Comparison of ENCODE assay signal across 26 cellular contexts in the genomic region with DNA sequence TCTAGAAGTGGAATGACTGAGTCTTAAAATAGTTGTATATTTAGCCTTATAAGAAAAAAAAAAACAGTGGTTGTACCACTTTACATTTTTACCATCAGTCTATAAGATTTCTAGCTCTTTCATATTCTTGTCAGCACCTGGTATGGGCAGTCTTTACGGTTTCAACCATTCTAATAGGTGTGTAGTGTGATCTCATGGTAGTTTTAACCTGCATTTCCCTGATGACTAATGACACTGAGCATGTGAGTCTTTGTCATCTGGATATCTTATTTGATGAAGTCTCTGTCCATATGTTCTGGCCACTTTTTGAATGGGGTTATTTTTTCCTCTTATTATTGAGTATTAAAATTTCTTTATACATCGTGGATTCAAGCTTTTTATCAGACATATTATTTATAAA.
"Had no signal": no experiment of that assay in that cellular context is flagged by ENCODE, and none has a peak within 500 bp of the region (broad histone marks: within the 10 kb centered on the region; RNA-seq: fewer than 3 reads in every experiment).

No MANE protein-coding gene starts in this region.

- ATAC-seq: activated CD4-positive, alpha-beta T cell treated with anti-CD3 and anti-CD28 coated beads for 36 hours; activated naive CD4-positive, alpha-beta T cell treated with anti-CD3 and anti-CD28 coated beads, Interleukin-2, amount 50 U/mL, for 72 hours; activated T-helper 17 cell treated with anti-CD3 and anti-CD28 coated beads, Interleukin-2, amount 50 U/mL, for 72 hours; gastroesophageal sphincter; lower lobe of right lung; naive thymus-derived CD4-positive, alpha-beta T cell; stimulated activated effector memory CD8-positive, alpha-beta T cell treated with anti-CD3 and anti-CD28 coated beads, Interleukin-12 subunit alpha, Interleukin-12 subunit beta, amount 100 ng/mL, for 72 hours; stimulated activated naive CD8-positive, alpha-beta T cell treated with anti-CD3 and anti-CD28 coated beads, Interleukin-15, amount 100 ng/mL, for 72 hours had no signal

- H3K9me3 ChIP-seq: esophagus squamous epithelium, gastroesophageal sphincter, lower lobe of right lung, right lobe of liver, tibial nerve had no signal

- H3K9me3 Mint-ChIP-seq: activated B cell treated with CpG ODN at 0.5 μM for 24 hours; activated naive CD4-positive, alpha-beta T cell treated with anti-CD3 and anti-CD28 coated beads, Interleukin-2, amount 50 U/mL, for 72 hours; activated T-cell treated with anti-CD3 and anti-CD28 coated beads, Interleukin-2, amount 50 U/mL, for 24 hours; activated T-helper 17 cell treated with anti-CD3 and anti-CD28 coated beads, Interleukin-2, amount 50 U/mL, for 72 hours; brain; neural crest cell; stimulated activated effector memory CD8-positive, alpha-beta T cell treated with anti-CD3 and anti-CD28 coated beads, Interleukin-12 subunit alpha, Interleukin-12 subunit beta, amount 100 ng/mL, for 72 hours; stimulated activated naive CD8-positive, alpha-beta T cell treated with anti-CD3 and anti-CD28 coated beads, Interleukin-15, amount 100 ng/mL, for 72 hours had no signal

- H3K27ac Mint-ChIP-seq: activated B cell treated with CpG ODN at 0.5 μM for 24 hours; activated CD4-positive, alpha-beta T cell treated with anti-CD3 and anti-CD28 coated beads for 36 hours; activated naive CD4-positive, alpha-beta T cell treated with anti-CD3 and anti-CD28 coated beads, Interleukin-2, amount 50 U/mL, for 72 hours; activated T-cell treated with anti-CD3 and anti-CD28 coated beads, Interleukin-2, amount 50 U/mL, for 24 hours; activated T-helper 17 cell treated with anti-CD3 and anti-CD28 coated beads, Interleukin-2, amount 50 U/mL, for 72 hours; brain; naive thymus-derived CD4-positive, alpha-beta T cell; stimulated activated effector memory CD8-positive, alpha-beta T cell treated with anti-CD3 and anti-CD28 coated beads, Interleukin-12 subunit alpha, Interleukin-12 subunit beta, amount 100 ng/mL, for 72 hours had no signal

- H3K27me3 ChIP-seq: esophagus squamous epithelium, gastroesophageal sphincter, right lobe of liver, tibial nerve had no signal

- H3K4me1 Mint-ChIP-seq: activated B cell treated with CpG ODN at 0.5 μM for 24 hours; activated CD4-positive, alpha-beta T cell treated with anti-CD3 and anti-CD28 coated beads for 36 hours; activated T-helper 17 cell treated with anti-CD3 and anti-CD28 coated beads, Interleukin-2, amount 50 U/mL, for 72 hours; central memory CD8-positive, alpha-beta T cell; naive thymus-derived CD4-positive, alpha-beta T cell; stimulated activated effector memory CD8-positive, alpha-beta T cell treated with anti-CD3 and anti-CD28 coated beads, Interleukin-12 subunit alpha, Interleukin-12 subunit beta, amount 100 ng/mL, for 72 hours; stimulated activated naive CD8-positive, alpha-beta T cell treated with anti-CD3 and anti-CD28 coated beads, Interleukin-15, amount 100 ng/mL, for 72 hours had no signal

- H3K27me3 Mint-ChIP-seq: activated B cell treated with CpG ODN at 0.5 μM for 24 hours; activated CD4-positive, alpha-beta T cell treated with anti-CD3 and anti-CD28 coated beads for 36 hours; activated T-cell treated with anti-CD3 and anti-CD28 coated beads, Interleukin-2, amount 50 U/mL, for 24 hours; activated T-helper 17 cell treated with anti-CD3 and anti-CD28 coated beads, Interleukin-2, amount 50 U/mL, for 72 hours; central memory CD8-positive, alpha-beta T cell; naive thymus-derived CD4-positive, alpha-beta T cell; stimulated activated naive CD8-positive, alpha-beta T cell treated with anti-CD3 and anti-CD28 coated beads, Interleukin-15, amount 100 ng/mL, for 72 hours had no signal

- DNase-seq: activated B cell treated with CpG ODN at 0.5 μM for 24 hours; activated CD4-positive, alpha-beta T cell treated with anti-CD3 and anti-CD28 coated beads for 36 hours; activated CD4-positive, alpha-beta T cell treated with anti-CD3 and anti-CD28 coated beads, Interleukin-2, amount 50 U/mL, for 4 hours; activated CD8-positive, alpha-beta memory T cell treated with anti-CD3 and anti-CD28 coated beads for 24 hours; activated CD8-positive, alpha-beta memory T cell treated with anti-CD3 and anti-CD28 coated beads, Interleukin-2, amount 50 U/mL, for 4 hours; activated T-cell treated with anti-CD3 and anti-CD28 coated beads, Interleukin-2, amount 50 U/mL, for 24 hours; aorta; effector memory CD4-positive, alpha-beta T cell; esophagus squamous epithelium; head of caudate nucleus; kidney; lower lobe of right lung; naive thymus-derived CD4-positive, alpha-beta T cell; occipital lobe; right lobe of liver; stimulated activated CD4-positive, alpha-beta T cell treated with anti-CD3 and anti-CD28 coated beads, Interleukin-2, amount 100 ng/mL, for 24 hours; stimulated activated naive CD8-positive, alpha-beta T cell treated with anti-CD3 and anti-CD28 coated beads, Interleukin-15, amount 100 ng/mL, for 72 hours had no signal

- H3K27ac ChIP-seq: esophagus squamous epithelium, gastroesophageal sphincter, lower lobe of right lung, right lobe of liver, skin epidermis, tibial nerve had no signal

- H3K4me1 ChIP-seq: gastroesophageal sphincter, lower lobe of right lung had no signal

- H3K4me3 ChIP-seq: esophagus squamous epithelium, gastroesophageal sphincter, lower lobe of right lung, right lobe of liver, skin epidermis, tibial nerve had no signal

- H3K36me3 Mint-ChIP-seq: activated naive CD4-positive, alpha-beta T cell treated with anti-CD3 and anti-CD28 coated beads, Interleukin-2, amount 50 U/mL, for 72 hours; brain; naive thymus-derived CD4-positive, alpha-beta T cell; stimulated activated effector memory CD8-positive, alpha-beta T cell treated with anti-CD3 and anti-CD28 coated beads, Interleukin-12 subunit alpha, Interleukin-12 subunit beta, amount 100 ng/mL, for 72 hours had no signal

- H3K36me3 ChIP-seq: esophagus squamous epithelium, gastroesophageal sphincter, lower lobe of right lung, right lobe of liver, tibial nerve had no signal

- H3K4me3 Mint-ChIP-seq: activated B cell treated with CpG ODN at 0.5 μM for 24 hours; activated CD4-positive, alpha-beta T cell treated with anti-CD3 and anti-CD28 coated beads for 36 hours; activated T-cell treated with anti-CD3 and anti-CD28 coated beads, Interleukin-2, amount 50 U/mL, for 24 hours; activated T-helper 17 cell treated with anti-CD3 and anti-CD28 coated beads, Interleukin-2, amount 50 U/mL, for 72 hours; brain; central memory CD8-positive, alpha-beta T cell; naive thymus-derived CD4-positive, alpha-beta T cell; neural crest cell; stimulated activated effector memory CD8-positive, alpha-beta T cell treated with anti-CD3 and anti-CD28 coated beads, Interleukin-12 subunit alpha, Interleukin-12 subunit beta, amount 100 ng/mL, for 72 hours; stimulated activated naive CD8-positive, alpha-beta T cell treated with anti-CD3 and anti-CD28 coated beads, Interleukin-15, amount 100 ng/mL, for 72 hours had no signal
